8 cellular contexts compared by ENCODE assay signal in genomic region chrX:18985186-18985435, GRCh38. TPM values are rescaled to one million over a fixed set of nuclear protein-coding genes. Genes with fewer than 3 reads are reported as not detected.
A peak's percentile ranks its signal among the peaks of the same experiment; 100 is the strongest.
DNase-seq lines count a peak whose midpoint lies in the region; ATAC-seq and TF ChIP-seq lines count a peak whose summit lies in the region.

No MANE protein-coding gene starts in this region.

- peak; percentile 8 for ATAC-seq in GM18907 (IDR thresholded peaks at IDR 0.05; ENCODE audit: unreplicated experiment)
- ATAC-seq in psoas muscle, result no peak

- H3K36me3 ChIP-seq in NT2/D1 (ENCODE audit: insufficient read depth, insufficient read length, low read length), result no peaks in the 10 kb centered on the region
- no peaks in the 10 kb centered on the region for H3K36me3 ChIP-seq in psoas muscle (ENCODE audit: insufficient read depth in 1 of 2, low read depth in 1 of 2)

- H3K4me1 ChIP-seq in NT2/D1 (ENCODE audit: insufficient read depth, insufficient read length) (no peaks in the 10 kb centered on the region), psoas muscle (peaks cover 3% of the 10 kb centered on the region)

- H3K27me3 ChIP-seq in NT2/D1 (ENCODE audit: insufficient read depth, insufficient read length) (no peaks in the 10 kb centered on the region), psoas muscle (ENCODE audit: insufficient read depth in 3 of 3, low read length in 2 of 3) (peaks cover 0 to 5% (median 0%) of the 10 kb centered on the region in 3 donors)

- TF ChIP-seq CTCF in psoas muscle (IDR thresholded peaks at IDR 0.05), result no peak

- peak overlapping the region; percentile 82 for H3K27ac ChIP-seq in epithelial cell of prostate
- peak overlapping the region; percentile 84 for H3K27ac ChIP-seq in psoas muscle

- H3K9me3 ChIP-seq in NT2/D1 (ENCODE audit: insufficient read depth, low read length) (no peaks in the 10 kb centered on the region), psoas muscle (no peaks in the 10 kb centered on the region)

- intact Hi-C loops in psoas muscle (cut with DNase I), result loop anchor here in 1 of 2 donors (10.0 kb wide), 1 partner anchor 1250 kb away; the partner anchor contains the start of gene SCML1

- H3K4me3 ChIP-seq in NT2/D1 (ENCODE audit: insufficient read length, low read depth) (peak overlapping the region; percentile 72), psoas muscle (peak overlapping the region; percentile 82)

- H3K9ac ChIP-seq in NT2/D1 (ENCODE audit: insufficient read length, low read depth), result peak overlapping the region; percentile 65

- WGBS in psoas muscle, 3 donors, result 4 to 47% (median 4%) methylated on average over 4 of the region's 4 CpGs

- no peak for DNase-seq in NT2/D1 (ENCODE audit: low read depth, low spot score)
- no peak for DNase-seq in epithelial cell of prostate (ENCODE audit: low read depth, low spot score)
- no peak for DNase-seq in psoas muscle
- DNase-seq in ureter (ENCODE audit: low spot score), result no peak
- no peak for DNase-seq in AG20443 (ENCODE audit: low spot score)
- no peak for DNase-seq in T1000 (lab: John Stamatoyannopoulos, UW)
- no peak for DNase-seq in mesenteric fat pad (ENCODE audit: low spot score)

RNA-seq across cellular contexts. Expression of gene PHKA2, which starts 1.2 kb away (rescaled TPM):
- total RNA-seq in psoas muscle (10 to 100 TPM in 3 of 4 donors, 1 to 10 TPM in 1; 8.9 to 24.8 (median 12.9) TPM), ureter (26.3 TPM), mesenteric fat pad (22.4 TPM)
- 1 to 10 TPM; 3.7 to 6.4 (median 5.9) TPM for polyA plus RNA-seq in psoas muscle
